Comparison of ENCODE assay signal across 1 cellular context in genomic region chr7:6615853-6616555, GRCh38.
TF ChIP-seq lines count a peak whose summit lies in the region.

No MANE protein-coding gene starts in this region.

TF ChIP-seq in HepG2, 621 proteins besides CTCF, POLR2A, EP300 and RAD21 (continued from another document and continues in another):
- TF ChIP-seq ZNF318 (CRISPR knock-in tag; IDR thresholded peaks at IDR 0.05) (no peak), FIP1L1 (IDR thresholded peaks at IDR 0.05; ENCODE audit: borderline replicate concordance, insufficient read depth, low read depth, low read length) (no peak), KDM2A (CRISPR knock-in tag; IDR thresholded peaks at IDR 0.05; ENCODE audit: borderline replicate concordance, low read depth) (peak; percentile 49; the same call in 1 of the 2 replicates), ZNF816 (CRISPR knock-in tag; IDR thresholded peaks at IDR 0.05; ENCODE audit: borderline replicate concordance) (0 out of 2 replicates have a peak, but pooled peaks have one; percentile 45), CAMTA2 (CRISPR knock-in tag; IDR thresholded peaks at IDR 0.05; ENCODE audit: borderline replicate concordance) (0 out of 2 replicates have a peak, but pooled peaks have one; percentile 57), RNF219 (CRISPR knock-in tag; IDR thresholded peaks at IDR 0.05) (no peak), SRY (CRISPR knock-in tag; IDR thresholded peaks at IDR 0.05) (0 out of 2 replicates have a peak, but pooled peaks have one; percentile 33), ZNF280D (CRISPR knock-in tag; IDR thresholded peaks at IDR 0.05) (0 out of 2 replicates have a peak, but pooled peaks have one; percentile 37), ZNF331 (CRISPR knock-in tag; IDR thresholded peaks at IDR 0.05) (peak; percentile 18; the same call in 1 of the 2 replicates), TBL1XR1 (IDR thresholded peaks at IDR 0.05; ENCODE audit: borderline replicate concordance, low read length, partially characterized antibody) (no peak), MTA1 (CRISPR knock-in tag; IDR thresholded peaks at IDR 0.05; ENCODE audit: borderline replicate concordance) (peak; percentile 56; the same call in 1 of the 2 replicates), FOSL1 (CRISPR knock-in tag; IDR thresholded peaks at IDR 0.05; ENCODE audit: borderline replicate concordance) (no peak), ZNF776 (CRISPR knock-in tag; IDR thresholded peaks at IDR 0.05) (peak; percentile 71; the same call in 1 of the 2 replicates), IRX3 (CRISPR knock-in tag; IDR thresholded peaks at IDR 0.05; ENCODE audit: borderline replicate concordance, low read depth) (no peak), SMAD3 (CRISPR knock-in tag; IDR thresholded peaks at IDR 0.05) (0 out of 2 replicates have a peak, but pooled peaks have one; percentile 17), AHR (CRISPR knock-in tag; IDR thresholded peaks at IDR 0.05) (no peak), ZBTB3 (CRISPR knock-in tag; IDR thresholded peaks at IDR 0.05; ENCODE audit: borderline replicate concordance, low read depth) (no peak), IKZF4 (CRISPR knock-in tag; IDR thresholded peaks at IDR 0.05; ENCODE audit: borderline replicate concordance, low read depth, not compliant biosample characterization) (peak; percentile 66), ZNF607 (CRISPR knock-in tag; IDR thresholded peaks at IDR 0.05; ENCODE audit: borderline replicate concordance) (peak; percentile 32; the same call in 1 of the 2 replicates), RFX5 (IDR thresholded peaks at IDR 0.05; ENCODE audit: low read depth, low read length) (peak; percentile 42; the same call in 1 of the 2 replicates), ZNF546 (CRISPR knock-in tag; conservative IDR thresholded peaks at IDR 0.05) (no peak), ZNF567 (CRISPR knock-in tag; IDR thresholded peaks at IDR 0.05; ENCODE audit: borderline replicate concordance) (no peak), ZNF143 (CRISPR knock-in tag; IDR thresholded peaks at IDR 0.05) (peak; percentile 28; the same call in 1 of the 2 replicates), HOXA3 (CRISPR knock-in tag; IDR thresholded peaks at IDR 0.05) (peak; percentile 55), TSC22D2 (CRISPR knock-in tag; IDR thresholded peaks at IDR 0.05; ENCODE audit: borderline replicate concordance) (no peak), CSRNP1 (CRISPR knock-in tag; IDR thresholded peaks at IDR 0.05) (peak; percentile 63; the same call in 1 of the 2 replicates), MLLT10 (CRISPR knock-in tag; IDR thresholded peaks at IDR 0.05) (0 out of 2 replicates have a peak, but pooled peaks have one; percentile 31), ZNF784 (CRISPR knock-in tag; IDR thresholded peaks at IDR 0.05; ENCODE audit: borderline replicate concordance) (0 out of 2 replicates have a peak, but pooled peaks have one; percentile 49), ZNF574 (CRISPR knock-in tag; IDR thresholded peaks at IDR 0.05) (peak; percentile 89)
